ENCODE assay signal across 8 cellular contexts in the genomic region with DNA sequence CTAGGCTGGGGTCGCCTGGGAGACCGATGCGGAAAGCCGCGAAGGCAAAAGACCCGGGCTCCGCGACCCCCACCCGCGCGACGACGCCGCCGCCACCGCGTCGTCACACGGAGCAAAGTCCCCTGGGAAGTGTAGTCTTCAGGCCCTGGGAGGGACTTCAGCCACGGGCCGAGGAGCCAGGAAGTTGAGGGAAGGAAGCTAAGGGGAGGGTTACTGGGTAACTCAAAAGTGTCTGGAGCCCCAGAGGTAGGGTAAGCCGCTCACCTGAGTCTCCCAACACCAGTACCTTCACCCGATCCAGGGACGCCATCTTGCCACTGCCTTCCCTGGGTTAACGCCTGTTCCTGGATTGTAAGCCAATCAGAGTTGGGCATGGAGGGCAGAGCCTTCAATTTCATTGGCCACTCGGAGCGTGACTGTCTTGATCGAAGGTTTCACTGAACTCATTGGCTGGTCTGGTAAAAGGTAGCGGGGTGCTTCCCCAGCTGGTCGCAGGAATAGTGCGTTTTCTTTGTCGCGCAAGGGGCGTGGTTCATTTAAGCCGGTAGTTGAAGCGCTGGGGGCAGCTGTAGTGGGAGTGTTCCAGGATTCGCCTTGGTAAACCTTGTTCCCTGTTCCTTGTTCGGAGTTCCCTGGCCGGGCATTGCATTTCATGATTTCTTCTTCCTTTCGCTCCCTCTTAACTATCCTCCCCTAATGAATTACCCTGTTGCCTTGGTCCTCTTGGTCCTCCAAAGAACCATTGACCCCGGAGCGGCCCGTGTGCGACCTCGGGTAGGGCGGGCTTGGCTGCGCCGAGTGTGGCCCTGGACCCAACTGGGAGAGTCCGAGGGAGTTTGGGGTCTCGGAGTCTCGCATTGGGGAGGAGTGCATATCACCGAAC. TPM values are rescaled to one million over a fixed set of nuclear protein-coding genes. Genes with fewer than 3 reads are reported as not detected.
DNase-seq lines count a peak whose midpoint lies in the region; ATAC-seq and TF ChIP-seq lines count a peak whose summit lies in the region.

A gene (plus strand): TSS at position 547 of the 883 bp plus-strand sequence. CDS start 7,809 bp downstream, outside the sequence.
A gene with protein sequence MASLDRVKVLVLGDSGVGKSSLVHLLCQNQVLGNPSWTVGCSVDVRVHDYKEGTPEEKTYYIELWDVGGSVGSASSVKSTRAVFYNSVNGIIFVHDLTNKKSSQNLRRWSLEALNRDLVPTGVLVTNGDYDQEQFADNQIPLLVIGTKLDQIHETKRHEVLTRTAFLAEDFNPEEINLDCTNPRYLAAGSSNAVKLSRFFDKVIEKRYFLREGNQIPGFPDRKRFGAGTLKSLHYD (minus strand): TSS at position 319 of the 883 bp plus-strand sequence. CDS start 9 bp downstream, at position 310.

- no peaks in the 10 kb centered on the region for H3K27me3 Mint-ChIP-seq in T-helper 1 cell treated with Interleukin-12 subunit alpha and Interleukin-12 subunit beta and Interleukin-4 antibody, amounts not matched to agents 30 μg/mL and 1 μg/mL, for 36 hours (ENCODE audit: low read depth)

- DNase-seq in GM13977 (ENCODE audit: low spot score) (peak; percentile 97), NCI-H1694 (lab: John Stamatoyannopoulos, UW) (peak; percentile 99), amniotic stem cell (lab: John Stamatoyannopoulos, UW) (peak; percentile 99), left cardiac atrium (peak; percentile 96), posterior vena cava (ENCODE audit: low spot score) (peak; percentile 99), upper lobe of right lung (peak; percentile 96)

- H3K36me3 ChIP-seq in upper lobe of right lung: no peaks in the 10 kb centered on the region

- peaks cover 19% of the 10 kb centered on the region for H3K4me1 ChIP-seq in upper lobe of right lung

- peak within 1 kb of the TSS; percentile 89 for H3K4me3 Mint-ChIP-seq in T-helper 1 cell treated with Interleukin-12 subunit alpha and Interleukin-12 subunit beta and Interleukin-4 antibody, amounts not matched to agents 30 μg/mL and 1 μg/mL, for 36 hours

- in situ Hi-C loops in GM13977 (cut with MboI; ENCODE audit: low pct_unique_long_range_greater_than_20kb, low sequenced_read_pairs, unreplicated experiment): no loop called here

- H3K9me3 Mint-ChIP-seq in T-helper 1 cell treated with Interleukin-12 subunit alpha and Interleukin-12 subunit beta and Interleukin-4 antibody, amounts not matched to agents 30 μg/mL and 1 μg/mL, for 36 hours: no peaks in the 10 kb centered on the region

- H3K4me1 Mint-ChIP-seq in T-helper 1 cell treated with Interleukin-12 subunit alpha and Interleukin-12 subunit beta and Interleukin-4 antibody, amounts not matched to agents 30 μg/mL and 1 μg/mL, for 36 hours (ENCODE audit: low read depth): peaks cover 24% of the 10 kb centered on the region

- peak within 1 kb of the TSS; percentile 99 for H3K27ac ChIP-seq in upper lobe of right lung

- peak; percentile 98 for ATAC-seq in HG02884 (IDR thresholded peaks at IDR 0.05; ENCODE audit: unreplicated experiment)
- ATAC-seq in left cardiac atrium: peak; percentile 100
- peak; percentile 99 for ATAC-seq in upper lobe of right lung

- no peaks in the 10 kb centered on the region for H3K27me3 ChIP-seq in upper lobe of right lung

- peaks cover 7% of the 10 kb centered on the region for H3K36me3 Mint-ChIP-seq in T-helper 1 cell treated with Interleukin-12 subunit alpha and Interleukin-12 subunit beta and Interleukin-4 antibody, amounts not matched to agents 30 μg/mL and 1 μg/mL, for 36 hours (ENCODE audit: low read depth)

- H3K9me3 ChIP-seq in upper lobe of right lung: no peaks in the 10 kb centered on the region

- intact Hi-C loops in left cardiac atrium (cut with DNase I) (loop anchor here in 1 of 2 donors (10.0 kb wide), 1 partner anchor 148 kb away; a partner anchor contains a TSS), posterior vena cava (cut with DNase I) (loop anchor here in 1 of 2 donors (5.0 kb wide), 1 partner anchor 1245 kb away; a partner anchor contains a TSS), upper lobe of right lung (cut with DNase I) (no loop called here)

- H3K27ac Mint-ChIP-seq in T-helper 1 cell treated with Interleukin-12 subunit alpha and Interleukin-12 subunit beta and Interleukin-4 antibody, amounts not matched to agents 30 μg/mL and 1 μg/mL, for 36 hours: peak within 1 kb of the TSS; percentile 96

- TF ChIP-seq CTCF in GM13977 (IDR thresholded peaks at IDR 0.05; ENCODE audit: extremely low read depth, insufficient read depth, missing control alignments) (no peak), upper lobe of right lung (IDR thresholded peaks at IDR 0.05) (no peak)

- H3K4me3 ChIP-seq in upper lobe of right lung: peak within 1 kb of the TSS; percentile 93

RNA-seq across cellular contexts. Expression of the first gene that starts in this region (rescaled TPM):
- total RNA-seq in left cardiac atrium: 10 to 100 TPM; 13.6 to 13.7 TPM
- total RNA-seq in posterior vena cava: 10 to 100 TPM; 12.0 to 16.7 TPM
- total RNA-seq in upper lobe of right lung: 16.8 TPM

RNA-seq across cellular contexts. Expression of the second gene that starts in this region (rescaled TPM):
- total RNA-seq in left cardiac atrium (10 to 100 TPM; 15.2 to 19.4 TPM), posterior vena cava (10 to 100 TPM; 16.9 to 22.3 TPM), upper lobe of right lung (17.2 TPM)

Comparison
In these comparisons a context has a peak if more than half of its experiments do, and no peak if none do; other contexts are left out.
1. Peak in every context shown above with its lines: DNase-seq, ATAC-seq, H3K4me3 ChIP-seq and H3K27ac ChIP-seq.